8 cellular contexts compared by ENCODE assay signal in the genomic region with DNA sequence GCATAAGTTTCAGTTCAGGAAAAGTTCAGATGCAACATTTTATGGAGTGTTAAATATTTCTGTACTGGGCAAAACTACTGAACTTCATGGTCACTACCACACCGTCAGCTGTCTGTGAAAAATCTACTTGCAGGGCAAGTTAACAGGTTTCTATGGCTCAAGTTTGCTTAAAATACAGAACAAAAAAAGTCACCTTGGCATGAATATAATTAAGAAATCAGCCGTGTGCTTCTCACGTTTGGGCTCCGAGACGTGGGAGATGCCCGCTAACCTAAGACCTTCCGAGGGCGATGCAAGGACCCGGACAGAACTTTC. TPM values are rescaled to one million over a fixed set of nuclear protein-coding genes. Genes with fewer than 3 reads are reported as not detected.
DNase-seq lines count a peak whose midpoint lies in the region; ATAC-seq and TF ChIP-seq lines count a peak whose summit lies in the region.

No MANE protein-coding gene starts in this region.

- H3K4me2 ChIP-seq in PC-3 (ENCODE audit: low read length), result peak overlapping the region; percentile 83

- peak overlapping the region; percentile 61 for H2AFZ ChIP-seq in PC-3 (ENCODE audit: low read length)

- POLR2A ChIA-PET in PC-3 (lab: Charles Lee; ENCODE audit: unreplicated experiment), result no interaction called here

- whole genome bisulfite sequencing in esophagus squamous epithelium, 2 donors, result 0% methylated on average over 1 to 3 of the region's 9 CpGs

- H3K4me3 ChIP-seq in PC-3 (ENCODE audit: low read length) (peak overlapping the region; percentile 78), esophagus squamous epithelium (peak overlapping the region; percentile 82 to 97 (median 92))

- peak overlapping the region; percentile 57 for H3K9ac ChIP-seq in PC-3 (ENCODE audit: low read length)

- no peak overlapping the region for H3K27ac ChIP-seq in PC-3 (ENCODE audit: low read length)
- H3K27ac ChIP-seq in esophagus squamous epithelium, result peak overlapping the region; percentile 94 to 99 (median 98)

- H4K20me1 ChIP-seq in PC-3 (ENCODE audit: low read length), result no peaks in the 10 kb centered on the region

- BruUV-seq in PC-3 (replicated peaks; lab: Mats Ljungman, UMichigan), result no TSS peak

- TF ChIP-seq CTCF in PC-3 (conservative IDR thresholded peaks at IDR 0.05; ENCODE audit: low read depth, low read length) (no peak), esophagus squamous epithelium (IDR thresholded peaks at IDR 0.05) (no peak)

- H3K36me3 ChIP-seq in PC-3 (ENCODE audit: low read depth, low read length), result no peaks in the 10 kb centered on the region
- no peaks in the 10 kb centered on the region for H3K36me3 ChIP-seq in esophagus squamous epithelium

- no peak for TF ChIP-seq POLR2A in esophagus squamous epithelium (IDR thresholded peaks at IDR 0.05)

- H3K9me3 ChIP-seq in PC-3 (ENCODE audit: low read length) (no peaks in the 10 kb centered on the region), esophagus squamous epithelium (no peaks in the 10 kb centered on the region)

- peaks cover 65% of the 10 kb centered on the region for H3K79me2 ChIP-seq in PC-3 (ENCODE audit: low read length)

- H3K27me3 ChIP-seq in PC-3 (ENCODE audit: low read length), result no peaks in the 10 kb centered on the region
- no peaks in the 10 kb centered on the region for H3K27me3 ChIP-seq in esophagus squamous epithelium

- H3K9me2 ChIP-seq in PC-3 (replicated peaks; ENCODE audit: low read length), result no peaks in the 10 kb centered on the region

- peak; percentile 11 for DNase-seq in NOMO-1 treated with DMSO at 0.1 percent for 48 hours (lab: John Stamatoyannopoulos, UW; ENCODE audit: unreplicated experiment)
- DNase-seq in NOMO-1 treated with dmso at 0.1 percent for 144 hours (lab: John Stamatoyannopoulos, UW; ENCODE audit: unreplicated experiment), result no peak
- DNase-seq in PC-3, result peak; percentile 3
- DNase-seq in esophagus squamous epithelium (lab: John Stamatoyannopoulos, UW), result no peak
- peak; percentile 44 for DNase-seq in retina

- H3F3A ChIP-seq in PC-3 (ENCODE audit: low read length, unreplicated experiment), result no peaks in the 10 kb centered on the region

- intact Hi-C loops in PC-3 (cut with micrococcal nuclease) (loop anchor here (5.0 kb wide), 1 partner anchor 37 kb away; no protein-coding TSS in a partner anchor), esophagus squamous epithelium (cut with DNase I) (no loop called here)

- CTCF ChIA-PET in PC-3 (lab: Charles Lee), result no interaction called here

- ATAC-seq in PC-3 (no peak; the same call in 1 of the 2 replicates), GM21381 (IDR thresholded peaks at IDR 0.05; ENCODE audit: unreplicated experiment) (no peak), HG03045 (IDR thresholded peaks at IDR 0.05; ENCODE audit: unreplicated experiment) (no peak), GM21526 (IDR thresholded peaks at IDR 0.05; ENCODE audit: low FRiP score, unreplicated experiment) (no peak)

- H3K4me1 ChIP-seq in PC-3 (ENCODE audit: insufficient read depth, low read length), result peaks cover 18% of the 10 kb centered on the region; the same call in 1 of the 2 replicates
- H3K4me1 ChIP-seq in esophagus squamous epithelium, result peaks cover 8 to 60% (median 21%) of the 10 kb centered on the region in 3 donors

RNA-seq across cellular contexts. Expression of a gene that starts 0.6 kb away (rescaled TPM):
- total RNA-seq in PC-3 (2014; rRNA removed) (6.0 and 8.7 TPM in 2 replicates), esophagus squamous epithelium (10 to 100 TPM in 3 of 4 donors, 1 to 10 TPM in 1; 9.4 to 23.8 (median 16.9) TPM)

Comparison
In these comparisons a context has a peak if more than half of its experiments do, and no peak if none do; other contexts are left out.
1. DNase-seq: peak in NOMO-1 treated with DMSO at 0.1 percent for 48 hours (single experiment), PC-3 (single experiment) and retina (single experiment); none in NOMO-1 treated with dmso at 0.1 percent for 144 hours (single experiment) and esophagus squamous epithelium (single experiment).